ENCODE assay signal across 31 cellular contexts in the genomic region with DNA sequence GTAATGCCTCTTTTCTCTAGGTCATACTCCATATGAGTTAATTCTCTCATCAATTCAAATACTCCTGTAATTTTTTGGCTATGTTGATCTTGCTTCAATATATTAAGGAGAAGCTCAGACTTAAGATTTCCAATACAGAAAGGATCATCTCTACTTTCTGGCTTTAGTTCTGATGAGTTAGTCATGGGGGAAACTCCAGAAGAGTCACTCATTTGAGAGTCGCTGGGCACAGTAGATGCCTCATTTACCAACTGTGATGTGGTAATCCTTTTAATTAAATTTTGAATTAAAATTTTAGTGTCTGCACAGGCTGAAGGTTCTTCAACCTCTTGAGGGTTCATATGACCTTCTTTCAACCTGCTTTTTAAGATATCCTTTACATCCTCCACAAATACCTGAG.
"Had no signal": no experiment of that assay in that cellular context is flagged by ENCODE, and none has a peak within 500 bp of the region (broad histone marks: within the 10 kb centered on the region; RNA-seq: fewer than 3 reads in every experiment).

No MANE protein-coding gene starts in this region.

- DNase-seq: activated CD4-positive, alpha-beta T cell treated with anti-CD3 and anti-CD28 coated beads for 4 hours; activated CD4-positive, alpha-beta T cell treated with anti-CD3 and anti-CD28 coated beads, Interleukin-2, amount 50 U/mL, for 48 hours; activated CD8-positive, alpha-beta memory T cell treated with anti-CD3 and anti-CD28 coated beads, Interleukin-2, amount 50 U/mL, for 48 hours; activated effector memory CD4-positive, alpha-beta T cell treated with anti-CD3 and anti-CD28 coated beads, Interleukin-2, amount 50 U/mL, for 16 hours; dermis blood vessel endothelial cell; effector CD4-positive, alpha-beta T cell; esophagus squamous epithelium; head of caudate nucleus; hippocampal formation; left colon; naive B cell; pancreas; stimulated activated CD4-positive, alpha-beta T cell treated with anti-CD3 and anti-CD28 coated beads, Interleukin-15, amount 100 ng/mL, for 24 hours; stimulated activated CD4-positive, alpha-beta T cell treated with anti-CD3 and anti-CD28 coated beads, Interleukin-2, amount 100 ng/mL, for 24 hours; stimulated activated naive B cell treated with anti-CD40 and anti-IgM and Interleukin-4, amounts not matched to agents 10 μg/mL and 1 μg/mL and 100 μg/mL, for 72 hours; T-helper 17 cell; T1000; tibial artery; upper lobe of right lung had no signal

- H3K36me3 ChIP-seq: prostate gland had no signal

- H3K9me3 ChIP-seq: breast epithelium, esophagus squamous epithelium, gastroesophageal sphincter, pancreas, prostate gland, suprapubic skin, tibial artery, upper lobe of right lung had no signal

- H3K4me2 ChIP-seq: smooth muscle cell had no signal

- H3K27ac ChIP-seq: breast epithelium, epithelial cell of prostate, esophagus squamous epithelium, gastroesophageal sphincter, pancreas, prostate gland, SK-N-MC, suprapubic skin, tibial artery, upper lobe of right lung had no signal

- H3K4me3 Mint-ChIP-seq: activated naive CD4-positive, alpha-beta T cell treated with anti-CD3 and anti-CD28 coated beads, Interleukin-2, amount 50 U/mL, for 24 hours; mesothelial cell of epicardium; naive B cell; stimulated activated naive B cell treated with anti-CD40 and anti-IgM and Interleukin-4, amounts not matched to agents 10 μg/mL and 1 μg/mL and 100 μg/mL, for 72 hours; T-helper 17 cell; WTC11 had no signal

- H3K4me1 ChIP-seq: breast epithelium, esophagus squamous epithelium, gastroesophageal sphincter, pancreas, prostate gland, suprapubic skin, tibial artery, upper lobe of right lung had no signal

- H3K4me3 ChIP-seq: breast epithelium, esophagus squamous epithelium, gastroesophageal sphincter, pancreas, prostate gland, SK-N-MC, smooth muscle cell, suprapubic skin, tibial artery, upper lobe of right lung had no signal

- H3K4me1 Mint-ChIP-seq: mesothelial cell of epicardium; naive B cell; stimulated activated naive B cell treated with anti-CD40 and anti-IgM and Interleukin-4, amounts not matched to agents 10 μg/mL and 1 μg/mL and 100 μg/mL, for 72 hours; T-helper 17 cell; WTC11 had no signal

- H3K9me3 Mint-ChIP-seq: activated naive CD4-positive, alpha-beta T cell treated with anti-CD3 and anti-CD28 coated beads, Interleukin-2, amount 50 U/mL, for 24 hours; naive B cell; stimulated activated naive B cell treated with anti-CD40 and anti-IgM and Interleukin-4, amounts not matched to agents 10 μg/mL and 1 μg/mL and 100 μg/mL, for 72 hours had no signal

- ATAC-seq: gastroesophageal sphincter; left colon; pancreas; stimulated activated naive B cell treated with anti-CD40 and anti-IgM and Interleukin-4, amounts not matched to agents 10 μg/mL and 1 μg/mL and 100 μg/mL, for 72 hours; T-helper 17 cell; upper lobe of right lung; WTC11 had no signal

- H3K27ac Mint-ChIP-seq: activated naive CD4-positive, alpha-beta T cell treated with anti-CD3 and anti-CD28 coated beads, Interleukin-2, amount 50 U/mL, for 24 hours; mesothelial cell of epicardium; naive B cell; stimulated activated naive B cell treated with anti-CD40 and anti-IgM and Interleukin-4, amounts not matched to agents 10 μg/mL and 1 μg/mL and 100 μg/mL, for 72 hours; T-helper 17 cell; WTC11 had no signal

- FAIRE-seq: colon, keratinocyte, pancreas had no signal

- H3K36me3 Mint-ChIP-seq: activated naive CD4-positive, alpha-beta T cell treated with anti-CD3 and anti-CD28 coated beads, Interleukin-2, amount 50 U/mL, for 24 hours; naive B cell; stimulated activated naive B cell treated with anti-CD40 and anti-IgM and Interleukin-4, amounts not matched to agents 10 μg/mL and 1 μg/mL and 100 μg/mL, for 72 hours had no signal

- H3K27me3 ChIP-seq: breast epithelium, esophagus squamous epithelium, gastroesophageal sphincter, pancreas, suprapubic skin, tibial artery, upper lobe of right lung had no signal
